35 cellular contexts compared by ENCODE assay signal in the genomic region with DNA sequence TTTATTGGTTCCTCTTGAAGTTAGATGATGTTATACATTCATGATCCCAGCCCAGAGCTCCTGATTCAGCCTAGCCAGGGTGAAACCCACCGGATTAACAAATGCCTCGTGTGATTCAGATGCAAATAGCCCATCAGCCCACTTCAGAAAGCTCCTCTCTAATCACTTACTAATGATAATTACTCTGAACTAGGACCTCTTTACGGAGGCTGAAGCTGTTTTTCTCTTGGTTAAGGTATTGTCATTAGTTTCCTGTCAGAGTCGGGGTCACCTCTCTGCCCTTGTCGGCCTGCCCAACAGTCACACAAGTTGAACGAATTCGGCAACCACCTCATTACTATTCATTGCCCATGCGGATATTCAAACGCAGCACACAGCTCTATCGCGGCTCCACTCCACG. TPM values are rescaled to one million over a fixed set of nuclear protein-coding genes. Genes with fewer than 3 reads are reported as not detected.
DNase-seq lines count a peak whose midpoint lies in the region; ATAC-seq and TF ChIP-seq lines count a peak whose summit lies in the region.
"Had no signal": no experiment of that assay in that cellular context is flagged by ENCODE, and none has a peak within 500 bp of the region (broad histone marks: within the 10 kb centered on the region; RNA-seq: fewer than 3 reads in every experiment).

No MANE protein-coding gene starts in this region.

- TF ChIP-seq EP300 in SK-N-SH (IDR thresholded peaks at IDR 0.05; ENCODE audit: borderline replicate concordance in 1 of 2, low read depth in 1 of 2, low read length in 1 of 2): no peak

- no peak overlapping the region for H3K14ac ChIP-seq in trophoblast cell (ENCODE audit: low read length)

- H3K4me3 ChIP-seq in GM23338 (peak overlapping the region; percentile 44), ectodermal cell (ENCODE audit: insufficient read depth, low read depth, low read length) (peak overlapping the region; percentile 19), iPS-18a (ENCODE audit: low read length) (peak overlapping the region; percentile 47), trophoblast cell (ENCODE audit: low read depth, low read length) (no peak overlapping the region), SK-N-SH (ENCODE audit: low read depth in 2 of 2, low read length in 1 of 2) (no peak overlapping the region), esophagus squamous epithelium (no peak overlapping the region)
- H3K4me3 ChIP-seq: A549, adrenal gland, breast epithelium, lower lobe of right lung, Peyer's patch, testis, vagina had no signal

- H3K27me3 ChIP-seq in GM23338 (ENCODE audit: insufficient read depth) (no peaks in the 10 kb centered on the region), ectodermal cell (ENCODE audit: control insufficient read depth, insufficient read depth, low read length, poor library complexity, severe bottlenecking) (peaks cover 23% of the 10 kb centered on the region), iPS-18a (ENCODE audit: control insufficient read depth, insufficient read depth, low read length) (no peaks in the 10 kb centered on the region), trophoblast cell (ENCODE audit: insufficient read depth, low read length) (no peaks in the 10 kb centered on the region), SK-N-SH (ENCODE audit: insufficient read depth) (no peaks in the 10 kb centered on the region; the same call in 1 of the 2 replicates), esophagus squamous epithelium (no peaks in the 10 kb centered on the region)
- H3K27me3 ChIP-seq: adrenal gland, breast epithelium, Peyer's patch, testis, vagina had no signal

- H3F3A ChIP-seq in GM23338 (replicated peaks; ENCODE audit: low read depth) (peaks cover 3% of the 10 kb centered on the region; the same call in 1 of the 2 replicates), SK-N-SH (replicated peaks; ENCODE audit: insufficient read depth) (no peaks in the 10 kb centered on the region)

- H2BK5ac ChIP-seq in trophoblast cell (ENCODE audit: low read depth, low read length, poor library complexity): no peak overlapping the region

- no peak overlapping the region for H4K12ac ChIP-seq in trophoblast cell (ENCODE audit: low read depth, low read length)

- no peaks in the 10 kb centered on the region for H3K9me2 ChIP-seq in GM23338 (ENCODE audit: insufficient read depth)
- no peaks in the 10 kb centered on the region for H3K9me2 ChIP-seq in SK-N-SH

- H3K18ac ChIP-seq in trophoblast cell (ENCODE audit: low read length): no peak overlapping the region

- H2BK12ac ChIP-seq in trophoblast cell (ENCODE audit: low read length): peak overlapping the region; percentile 67

- 0 out of 2 replicates have a peak, but pooled peaks cover 4% of the 10 kb centered on the region for H3K79me2 ChIP-seq in GM23338 (replicated peaks; ENCODE audit: insufficient read depth)
- H3K79me2 ChIP-seq in trophoblast cell (ENCODE audit: control insufficient read depth, insufficient read depth, low read length, poor library complexity): no peaks in the 10 kb centered on the region
- no peaks in the 10 kb centered on the region for H3K79me2 ChIP-seq in SK-N-SH (ENCODE audit: insufficient read depth)

- peak overlapping the region; percentile 49 for H2BK120ac ChIP-seq in trophoblast cell (ENCODE audit: insufficient read depth, low read length, poor library complexity)

- DNase-seq in GM23338 (ENCODE audit: low spot score): peak; percentile 83
- DNase-seq in trophoblast cell: no peak
- DNase-seq in SK-N-SH: no peak
- no peak for DNase-seq in esophagus squamous epithelium (lab: John Stamatoyannopoulos, UW)
- no peak for DNase-seq in stimulated activated naive CD8-positive, alpha-beta T cell treated with anti-CD3 and anti-CD28 coated beads, Interleukin-15, Interleukin-2, amounts not matched to agents 100 U/mL and 50 U/mL, for 24 hours
- no peak for DNase-seq in stimulated activated CD4-positive, alpha-beta T cell treated with anti-CD3 and anti-CD28 coated beads, Interleukin-2, amount 100 ng/mL, for 48 hours
- DNase-seq: activated CD4-positive, alpha-beta T cell treated with anti-CD3 and anti-CD28 coated beads, Interleukin-2, amount 50 U/mL, for 4 hours; activated CD4-positive, CD25-positive, alpha-beta regulatory T cell; activated naive CD4-positive, alpha-beta T cell treated with Interleukin-2 at 50 U/mL for 16 hours; adrenal gland; CD8-positive, alpha-beta T cell; DMS 273 treated with DMSO at 0.1 percent for 48 hours; effector CD8-positive, alpha-beta T cell; EL; erythroblast; HCEC 1CT; head of caudate nucleus; KBM-7; lower lobe of right lung; NCI-H2029 treated with DMSO at 0.1 percent for 48 hours; NCI-H2227 treated with DMSO at 0.1 percent for 48 hours; NCI-H69; Peyer's patch; posterior cingulate gyrus; stimulated activated naive CD4-positive, alpha-beta T cell; testis had no signal

- no peaks in the 10 kb centered on the region for H3K36me3 ChIP-seq in GM23338 (ENCODE audit: insufficient read depth)
- no peaks in the 10 kb centered on the region for H3K36me3 ChIP-seq in ectodermal cell (ENCODE audit: control insufficient read depth, insufficient read depth, low read length)
- no peaks in the 10 kb centered on the region for H3K36me3 ChIP-seq in iPS-18a (ENCODE audit: control insufficient read depth, low read depth, low read length)
- H3K36me3 ChIP-seq in trophoblast cell (ENCODE audit: control insufficient read depth in 1 of 2, insufficient read depth in 2 of 2, low read length in 2 of 2): no peaks in the 10 kb centered on the region
- H3K36me3 ChIP-seq in SK-N-SH (replicated peaks in 1 of 2; ENCODE audit: control insufficient read depth in 1 of 2, insufficient read depth in 2 of 2, low read length in 1 of 2): no peaks in the 10 kb centered on the region
- no peaks in the 10 kb centered on the region for H3K36me3 ChIP-seq in esophagus squamous epithelium
- H3K36me3 ChIP-seq: adrenal gland, breast epithelium, lower lobe of right lung, Peyer's patch, vagina had no signal

- H3K79me1 ChIP-seq in trophoblast cell (ENCODE audit: low read length): peaks cover 3% of the 10 kb centered on the region

- H3K23ac ChIP-seq in trophoblast cell (ENCODE audit: low read length): no peak overlapping the region

- H3K27me3 Mint-ChIP-seq in GM23338 (ENCODE audit: insufficient read depth, low read depth, poor library complexity): peaks cover 17% of the 10 kb centered on the region

- no peak overlapping the region for H4K8ac ChIP-seq in trophoblast cell (ENCODE audit: low read depth, low read length)

- H2AK5ac ChIP-seq in trophoblast cell (ENCODE audit: low read length): no peak overlapping the region

- intact Hi-C loops in esophagus squamous epithelium (cut with DNase I): no loop called here

- no peak for TF ChIP-seq POLR2A in esophagus squamous epithelium (IDR thresholded peaks at IDR 0.05)

- H3K4me1 Mint-ChIP-seq in GM23338: peaks cover 43% of the 10 kb centered on the region

- no peak for TF ChIP-seq CTCF in GM23338 (conservative IDR thresholded peaks at IDR 0.05; ENCODE audit: low read depth in 2 of 2)
- TF ChIP-seq CTCF in SK-N-SH (IDR thresholded peaks at IDR 0.05): no peak
- TF ChIP-seq CTCF in esophagus squamous epithelium (IDR thresholded peaks at IDR 0.05): no peak

- peak; percentile 85 for ATAC-seq in GM23338
- no peak for ATAC-seq in stimulated activated naive CD8-positive, alpha-beta T cell treated with anti-CD3 and anti-CD28 coated beads, Interleukin-15, Interleukin-2, amounts not matched to agents 100 U/mL and 50 U/mL, for 24 hours
- ATAC-seq: A549; CD8-positive, alpha-beta T cell; lower lobe of right lung; sciatic nerve had no signal

- CTCF ChIA-PET in SK-N-SH (lab: Yijun Ruan, JAX): no interaction called here

- H4K91ac ChIP-seq in trophoblast cell (ENCODE audit: low read depth, low read length): no peak overlapping the region

- no peaks in the 10 kb centered on the region for H3K9me3 ChIP-seq in ectodermal cell (ENCODE audit: control insufficient read depth, low read length)
- no peaks in the 10 kb centered on the region for H3K9me3 ChIP-seq in iPS-18a (ENCODE audit: control insufficient read depth, low read depth, low read length)
- H3K9me3 ChIP-seq in trophoblast cell (ENCODE audit: insufficient read depth, low read depth, low read length): peaks cover 6% of the 10 kb centered on the region
- H3K9me3 ChIP-seq in SK-N-SH: no peaks in the 10 kb centered on the region
- no peaks in the 10 kb centered on the region for H3K9me3 ChIP-seq in esophagus squamous epithelium
- H3K9me3 ChIP-seq: A549, adrenal gland, breast epithelium, lower lobe of right lung, testis, vagina had no signal

- POLR2A ChIA-PET in SK-N-SH (lab: Yijun Ruan, JAX): no interaction called here

- H3K36me3 Mint-ChIP-seq in GM23338 (ENCODE audit: low read depth): no peaks in the 10 kb centered on the region
- H3K36me3 Mint-ChIP-seq: CD8-positive, alpha-beta T cell had no signal

- H3K4me3 Mint-ChIP-seq in GM23338: peak overlapping the region; percentile 68
- H3K4me3 Mint-ChIP-seq: CD8-positive, alpha-beta T cell had no signal

- TF ChIP-seq RAD21 in SK-N-SH (IDR thresholded peaks at IDR 0.05; ENCODE audit: low read length): no peak

- no peaks in the 10 kb centered on the region for H3K9me3 Mint-ChIP-seq in GM23338

- WGBS in ectodermal cell, 2 experiments: 0% methylated on average over 7 to 12 of the region's 12 CpGs
- WGBS in trophoblast cell (ENCODE audit: extremely low coverage, insufficient coverage, insufficient read length): no CpG with 5 or more reads among the region's 12 CpGs
- 53% methylated on average over 12 of the region's 12 CpGs for WGBS in SK-N-SH (ENCODE audit: low lambda C conversion rate)
- 51 to 55% methylated on average over 10 to 12 of the region's 12 CpGs for WGBS in esophagus squamous epithelium, 2 donors

- H3K4me1 ChIP-seq in GM23338 (ENCODE audit: insufficient read depth): peaks cover 26% of the 10 kb centered on the region
- no peaks in the 10 kb centered on the region for H3K4me1 ChIP-seq in ectodermal cell (ENCODE audit: control insufficient read depth, insufficient read depth, low read length)
- H3K4me1 ChIP-seq in iPS-18a (ENCODE audit: control insufficient read depth, low read depth, low read length): peaks cover 36% of the 10 kb centered on the region
- H3K4me1 ChIP-seq in trophoblast cell (ENCODE audit: control insufficient read depth in 1 of 2, insufficient read depth in 2 of 2, low read length in 2 of 2): peaks cover 6 to 7% of the 10 kb centered on the region in 2 experiments
- H3K4me1 ChIP-seq in SK-N-SH (ENCODE audit: control insufficient read depth in 1 of 2, insufficient read depth in 2 of 2, low read depth in 1 of 2, low read length in 1 of 2): no peaks in the 10 kb centered on the region
- no peaks in the 10 kb centered on the region for H3K4me1 ChIP-seq in esophagus squamous epithelium
- H3K4me1 ChIP-seq: A549, adrenal gland, breast epithelium, lower lobe of right lung, Peyer's patch, testis, vagina had no signal

- no peak overlapping the region for H3K4ac ChIP-seq in trophoblast cell (ENCODE audit: low read depth, low read length)

- H4K20me1 ChIP-seq in GM23338 (replicated peaks; ENCODE audit: insufficient read depth): no peaks in the 10 kb centered on the region
- no peaks in the 10 kb centered on the region for H4K20me1 ChIP-seq in SK-N-SH (ENCODE audit: insufficient read depth)

- H3K4me2 ChIP-seq in GM23338 (peak overlapping the region; percentile 72), trophoblast cell (ENCODE audit: low read length) (peak overlapping the region; percentile 35), SK-N-SH (no peak overlapping the region)
- H3K4me2 ChIP-seq: A549 had no signal

- H3K9ac ChIP-seq in iPS-18a (ENCODE audit: low read length) (peak overlapping the region; percentile 37), trophoblast cell (ENCODE audit: low read length) (no peak overlapping the region), SK-N-SH (no peak overlapping the region)

- H3K27ac ChIP-seq in GM23338 (ENCODE audit: low read depth) (peak overlapping the region; percentile 92), ectodermal cell (ENCODE audit: insufficient read depth, low read depth, low read length, poor library complexity, severe bottlenecking) (no peak overlapping the region), iPS-18a (ENCODE audit: low read length) (peak overlapping the region; percentile 61), trophoblast cell (ENCODE audit: low read depth, low read length) (no peak overlapping the region), SK-N-SH (ENCODE audit: low read depth in 2 of 2, low read length in 1 of 2) (no peak overlapping the region), esophagus squamous epithelium (no peak overlapping the region)
- H3K27ac ChIP-seq: A549, adrenal gland, breast epithelium, lower lobe of right lung, Peyer's patch, testis, vagina had no signal

- no peak overlapping the region; the same call in 1 of the 2 replicates for H2AFZ ChIP-seq in GM23338
- H2AFZ ChIP-seq in trophoblast cell (ENCODE audit: insufficient read depth, low read length, poor library complexity): peak overlapping the region; percentile 46
- no peak overlapping the region for H2AFZ ChIP-seq in SK-N-SH (ENCODE audit: low read depth)

- H3K27ac Mint-ChIP-seq in GM23338: peak overlapping the region; percentile 97
- H3K27ac Mint-ChIP-seq: CD8-positive, alpha-beta T cell had no signal

RNA-seq across cellular contexts. Expression of a gene that starts 36.6 kb away (rescaled TPM):
- total RNA-seq in GM23338 (2014; rRNA removed; shearing (Covaris generic)): 111 and 124 TPM in 2 replicates
- polyA plus RNA-seq in GM23338 (2016; fragmentation: Nextera tagmentation; extraction: Ambion mirVana): 70.0 and 70.9 TPM in 2 replicates
- 29.5 TPM for polyA plus RNA-seq in ectodermal cell (2013, experiment 1 of 4)
- 34.6 TPM for polyA plus RNA-seq in ectodermal cell (2013, experiment 2 of 4)
- 17.9 TPM for polyA plus RNA-seq in ectodermal cell (2013, experiment 3 of 4)
- polyA plus RNA-seq in ectodermal cell (2013, experiment 4 of 4): 18.4 TPM
- 49.0 and 49.5 TPM in 2 replicates for polyA plus RNA-seq in trophoblast cell (2013)
- polyA plus RNA-seq in SK-N-SH (2012; rRNA removed): not detected in 2 replicates
- polyA plus RNA-seq in SK-N-SH (2012; cell fraction: cytosol; rRNA removed): not detected in 2 replicates
- polyA plus RNA-seq in SK-N-SH (2012; cell fraction: nucleus; rRNA removed): not detected in 2 replicates
- not detected for total RNA-seq in esophagus squamous epithelium
- total RNA-seq: breast epithelium; CD8-positive, alpha-beta T cell; HT-29; lower lobe of right lung; MCF 10A; Peyer's patch; sciatic nerve; vagina had no signal
- polyA plus RNA-seq: A549, adrenal gland, neural cell had no signal

Comparison
In these comparisons a context has a peak if more than half of its experiments do, and no peak if none do; other contexts are left out.
1. H3K27ac ChIP-seq: peak in GM23338 (single experiment) and iPS-18a (single experiment); none in ectodermal cell (single experiment), trophoblast cell (single experiment), SK-N-SH (0 of 2) and esophagus squamous epithelium (0 of 4).
2. H3K4me3 ChIP-seq: peak in GM23338 (single experiment), ectodermal cell (single experiment) and iPS-18a (single experiment); none in trophoblast cell (single experiment), SK-N-SH (0 of 2) and esophagus squamous epithelium (0 of 4).
3. RNA of a gene that starts 36.6 kb away (total RNA-seq): 111 to 124 TPM in GM23338; not detected in esophagus squamous epithelium; every median in the first group is over 100 times any median in the second.